Comparison of ENCODE assay signal across 15 cellular contexts in the genomic region with DNA sequence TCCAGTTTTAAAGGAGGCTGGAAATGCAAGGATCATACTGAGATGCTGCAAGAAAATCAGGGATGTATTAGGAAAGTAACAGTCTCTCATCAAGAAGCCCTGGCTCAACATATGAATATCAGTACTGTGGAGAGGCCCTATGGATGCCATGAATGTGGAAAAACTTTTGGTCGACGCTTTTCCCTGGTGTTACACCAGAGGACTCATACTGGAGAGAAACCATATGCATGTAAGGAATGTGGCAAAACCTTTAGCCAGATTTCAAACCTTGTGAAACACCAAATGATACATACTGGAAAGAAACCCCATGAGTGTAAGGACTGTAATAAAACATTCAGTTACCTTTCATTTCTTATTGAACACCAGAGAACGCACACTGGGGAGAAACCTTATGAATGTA. TPM values are rescaled to one million over a fixed set of nuclear protein-coding genes. Genes with fewer than 3 reads are reported as not detected.
DNase-seq lines count a peak whose midpoint lies in the region; ATAC-seq, FAIRE-seq and TF ChIP-seq lines count a peak whose summit lies in the region.
"Had no signal": no experiment of that assay in that cellular context is flagged by ENCODE, and none has a peak within 500 bp of the region (broad histone marks: within the 10 kb centered on the region; RNA-seq: fewer than 3 reads in every experiment).

No MANE protein-coding gene starts in this region.

- no peak for ATAC-seq in K562
- ATAC-seq: SK-N-SH treated with all-trans-retinoic acid at 6 μM for 48 hours had no signal

- H3K27me3 ChIP-seq in K562 (ENCODE audit: control insufficient read depth in 2 of 2, insufficient read depth in 2 of 2, low read length in 2 of 2) (no peaks in the 10 kb centered on the region), H7 (ENCODE audit: control insufficient read depth, insufficient read depth, low read length) (no peaks in the 10 kb centered on the region)

- no peaks in the 10 kb centered on the region for H4K20me1 ChIP-seq in K562 (replicated peaks; ENCODE audit: control insufficient read depth, insufficient read depth, low read length)

- H3K4me1 ChIP-seq in HEK293 (ENCODE audit: control insufficient read depth, insufficient read depth, low read length) (no peaks in the 10 kb centered on the region), K562 (replicated peaks in 1 of 2; ENCODE audit: control insufficient read depth in 2 of 2, insufficient read depth in 2 of 2, low read length in 2 of 2) (no peaks in the 10 kb centered on the region), kidney (ENCODE audit: control insufficient read depth in 1 of 2, insufficient read depth in 1 of 2, low read depth in 1 of 2, low read length in 2 of 2) (no peaks in the 10 kb centered on the region)

- H3K9ac ChIP-seq in K562 (ENCODE audit: insufficient read depth in 1 of 2, low read depth in 2 of 2, low read length in 2 of 2), result no peak overlapping the region
- H3K9ac ChIP-seq in kidney (ENCODE audit: low read length in 2 of 2), result no peak overlapping the region

- 77% methylated on average over 3 of the region's 3 CpGs for WGBS in K562 (ENCODE audit: insufficient coverage, low coverage, missing lambda C conversion rate)

- in situ Hi-C loops in ACHN (cut with HindIII; ENCODE audit: low pct_ligation_motif_present, low pct_unique_long_range_greater_than_20kb, low sequenced_read_pairs), result no loop called here
- in situ Hi-C loops in K562 (cut with MboI), result no loop called here

- no TSS peak for BruUV-seq in K562 (replicated peaks; lab: Mats Ljungman, UMichigan)

- no peaks in the 10 kb centered on the region for H3K9me1 ChIP-seq in K562 (ENCODE audit: control insufficient read depth, insufficient read depth, low read length)

- TF ChIP-seq EP300 in K562 (IDR thresholded peaks at IDR 0.05; ENCODE audit: low read length), result no peak

- DNase-seq in ACHN, result peak; percentile 18
- DNase-seq in K562 (ENCODE audit: extremely low read depth in 1 of 4, low spot score in 3 of 4), result no peak
- DNase-seq in kidney, result no peak
- DNase-seq in activated CD4-positive, alpha-beta T cell treated with anti-CD3 and anti-CD28 coated beads for 1 hour, result no peak
- DNase-seq in OCI-M2 (lab: John Stamatoyannopoulos, UW; ENCODE audit: unreplicated experiment), result no peak
- no peak for DNase-seq in SW480 (ENCODE audit: low spot score)
- DNase-seq in H7, result no peak
- DNase-seq: activated T-cell treated with anti-CD3 and anti-CD28 coated beads, Interleukin-2, amount 50 U/mL, for 1 hour; Calu3; H9; NCI-H2107 had no signal

- H3K4me2 ChIP-seq in K562 (ENCODE audit: insufficient read depth, low read length), result no peak overlapping the region

- no peak for TF ChIP-seq POLR2A in K562 (conservative IDR thresholded peaks at IDR 0.05)

- TF ChIP-seq CTCF in HEK293 (tag by site-specific recombination; IDR thresholded peaks at IDR 0.05) (no peak), K562 (IDR thresholded peaks at IDR 0.05 in 2 of 3, conservative IDR thresholded peaks at IDR 0.05 in 1 of 3; ENCODE audit: insufficient read depth in 2 of 3, low read depth in 1 of 3, low read length in 3 of 3) (no peak), kidney (IDR thresholded peaks at IDR 0.05; ENCODE audit: borderline replicate concordance, extremely low read depth, insufficient read depth) (no peak)

- CTCF ChIA-PET in HEK293 (lab: Yijun Ruan, JAX) (no interaction called here), K562 (lab: Yijun Ruan, JAX; ENCODE audit: low intra/inter-chr PET ratio) (no interaction called here)

- no peak overlapping the region for H3K4me3 ChIP-seq in HEK293 (ENCODE audit: low read depth, low read length)
- no peak overlapping the region for H3K4me3 ChIP-seq in K562
- H3K4me3 ChIP-seq in kidney (ENCODE audit: low read length in 2 of 2), result peak overlapping the region; percentile 0 to 31
- H3K4me3 ChIP-seq in H7 (ENCODE audit: insufficient read depth, low read depth, low read length), result no peak overlapping the region

- no peak overlapping the region for H2AFZ ChIP-seq in K562 (ENCODE audit: low read depth, low read length)

- no peaks in the 10 kb centered on the region for H3K79me2 ChIP-seq in K562 (ENCODE audit: control insufficient read depth, insufficient read depth, low read length)

- H3K27ac ChIP-seq in HEK293 (ENCODE audit: extremely low read depth, low read depth, low read length) (no peak overlapping the region), K562 (ENCODE audit: extremely low read depth, low read depth, low read length) (no peak overlapping the region), kidney (ENCODE audit: low read depth in 2 of 2, low read length in 2 of 2) (no peak overlapping the region)

- H3K9me3 ChIP-seq in HEK293 (ENCODE audit: control insufficient read depth, insufficient read depth, low read depth, low read length) (peaks cover 3% of the 10 kb centered on the region), K562 (replicated peaks; ENCODE audit: control insufficient read depth, insufficient read depth, low read depth, low read length) (peaks cover 33% of the 10 kb centered on the region), kidney (ENCODE audit: control insufficient read depth in 1 of 2, low read length in 2 of 2) (peaks cover 70 to 94% of the 10 kb centered on the region in 2 donors)

- FAIRE-seq in K562 (lab: Jason Lieb, UNC) (no peak), kidney (lab: Jason Lieb, UNC) (no peak)
- FAIRE-seq: endometrium, RCC 7860 had no signal

- H3K36me3 ChIP-seq in HEK293 (ENCODE audit: control insufficient read depth in 2 of 2, insufficient read depth in 1 of 2, low read length in 2 of 2) (peaks cover 12 to 57% of the 10 kb centered on the region in 2 experiments), K562 (ENCODE audit: control insufficient read depth, insufficient read depth, low read length) (peaks cover 15% of the 10 kb centered on the region; the same call in 2 of the 3 replicates), kidney (ENCODE audit: control insufficient read depth in 1 of 2, insufficient read depth in 2 of 2, low read length in 2 of 2) (peaks cover 26 to 60% of the 10 kb centered on the region in 2 donors), H7 (replicated peaks; ENCODE audit: control insufficient read depth, insufficient read depth, low read length) (peaks cover 15% of the 10 kb centered on the region)

- TF ChIP-seq RAD21 in K562 (CRISPR knock-in tag; conservative IDR thresholded peaks at IDR 0.05 in 1 of 2, IDR thresholded peaks at IDR 0.05 in 1 of 2), result no peak

- POLR2A ChIA-PET in HEK293 (lab: Yijun Ruan, JAX), result no interaction called here
- POLR2A ChIA-PET in K562 (lab: Yijun Ruan, JAX), result no interaction called here

- intact Hi-C loops in K562 (cut with micrococcal nuclease), result no loop called here
- intact Hi-C loops in kidney (cut with DNase I), result loop anchor here (5.0 kb wide), 1 partner anchor 53 kb away; no protein-coding TSS in a partner anchor

RNA-seq across cellular contexts. Expression of a gene that starts 24.5 kb away (rescaled TPM):
- total RNA-seq in K562 (2011; cell fraction: chromatin; rRNA removed; ENCODE audit: low replicate concordance), result 2.8 and 10.0 TPM in 2 replicates
- total RNA-seq in K562 (2011; cell fraction: nucleolus; rRNA removed), result 1.7 and 2.5 TPM in 2 replicates
- total RNA-seq in K562 (2011; cell fraction: nucleoplasm; rRNA removed), result 5.2 and 11.8 TPM in 2 replicates
- total RNA-seq in K562 (2014; rRNA removed) (0.94 and 0.95 TPM in 2 replicates), K562 (2014; rRNA removed; fragmentation: Illumina TruSeq; extraction: Trizol) (2.0 and 2.3 TPM in 2 replicates), K562 (2015; rRNA removed; fragmentation: Illumina TruSeq; extraction: Trizol) (1.7 and 1.8 TPM in 2 replicates), K562 (2021) (1.2 and 1.3 TPM in 2 replicates), kidney (3.1 TPM)
- polyA plus RNA-seq in K562 (2011; rRNA removed) (1.5 and 2.0 TPM in 2 replicates), K562 (2014; fragmentation: Illumina TruSeq; extraction: Trizol) (1.1 and 1.3 TPM in 2 replicates), K562 (2014; fragmentation: Nextera tagmentation; extraction: Ambion mirVana) (under 1 TPM; 0.41 to 0.53 TPM), K562 (2014; rRNA removed) (1.3 and 1.5 TPM in 2 replicates), kidney (ENCODE audit: insufficient read depth, low read depth, low replicate concordance) (0.39 TPM)
- 0.31 and 0.68 TPM in 2 replicates for polyA plus RNA-seq in K562 (2011; cell fraction: cytosol; rRNA removed)
- 2.3 and 3.1 TPM in 2 replicates for polyA plus RNA-seq in K562 (2011; cell fraction: nucleus; rRNA removed)
- polyA plus RNA-seq in K562 (2012), result 0.55 and 0.82 TPM in 2 replicates
- polyA minus RNA-seq in K562 (2011; rRNA and poly(A)+ RNA removed), result 2.6 and 2.8 TPM in 2 replicates
- polyA minus RNA-seq in K562 (2011; cell fraction: cytosol; rRNA and poly(A)+ RNA removed), result 0.55 and 0.57 TPM in 2 replicates
- 2.7 and 3.2 TPM in 2 replicates for polyA minus RNA-seq in K562 (2011; cell fraction: nucleus; rRNA and poly(A)+ RNA removed)
- total RNA-seq in H7 (2014; rRNA removed; shearing (Covaris generic)), result 0.55 and 0.96 TPM in 2 replicates

RNA-seq across cellular contexts. Expression of a gene that starts 24.8 kb away (rescaled TPM):
- total RNA-seq in K562 (2011; cell fraction: chromatin; rRNA removed; ENCODE audit: low replicate concordance), result 19.8 and 36.9 TPM in 2 replicates
- 16.5 and 17.5 TPM in 2 replicates for total RNA-seq in K562 (2011; cell fraction: nucleolus; rRNA removed)
- 31.3 and 34.2 TPM in 2 replicates for total RNA-seq in K562 (2011; cell fraction: nucleoplasm; rRNA removed)
- 2.1 and 5.8 TPM in 2 replicates for total RNA-seq in K562 (2014; rRNA removed)
- total RNA-seq in K562 (2014; rRNA removed; fragmentation: Illumina TruSeq; extraction: Trizol), result 5.0 TPM in 2 replicates
- 4.4 and 4.6 TPM in 2 replicates for total RNA-seq in K562 (2015; rRNA removed; fragmentation: Illumina TruSeq; extraction: Trizol)
- 4.3 and 5.0 TPM in 2 replicates for total RNA-seq in K562 (2021)
- polyA plus RNA-seq in K562 (2011; rRNA removed), result 4.5 and 4.9 TPM in 2 replicates
- 3.0 and 4.9 TPM in 2 replicates for polyA plus RNA-seq in K562 (2011; cell fraction: cytosol; rRNA removed)
- polyA plus RNA-seq in K562 (2011; cell fraction: nucleus; rRNA removed), result 9.3 and 13.1 TPM in 2 replicates
- 3.2 and 4.2 TPM in 2 replicates for polyA plus RNA-seq in K562 (2012)
- polyA plus RNA-seq in K562 (2014; fragmentation: Illumina TruSeq; extraction: Trizol), result 3.5 and 5.8 TPM in 2 replicates
- 1 to 10 TPM; 4.8 to 5.2 TPM for polyA plus RNA-seq in K562 (2014; fragmentation: Nextera tagmentation; extraction: Ambion mirVana)
- polyA plus RNA-seq in K562 (2014; rRNA removed), result 2.1 and 4.1 TPM in 2 replicates
- 15.5 and 16.6 TPM in 2 replicates for polyA minus RNA-seq in K562 (2011; rRNA and poly(A)+ RNA removed)
- polyA minus RNA-seq in K562 (2011; cell fraction: cytosol; rRNA and poly(A)+ RNA removed), result 3.4 and 7.4 TPM in 2 replicates
- 17.3 and 21.0 TPM in 2 replicates for polyA minus RNA-seq in K562 (2011; cell fraction: nucleus; rRNA and poly(A)+ RNA removed)
- total RNA-seq in kidney, result 15.1 TPM
- 4.6 TPM for polyA plus RNA-seq in kidney (ENCODE audit: insufficient read depth, low read depth, low replicate concordance)
- total RNA-seq in H7 (2014; rRNA removed; shearing (Covaris generic)), result 2.2 and 5.6 TPM in 2 replicates

RNA-seq across cellular contexts. Expression of a gene that starts 24.9 kb away (rescaled TPM):
- total RNA-seq in K562 (2011; cell fraction: chromatin; rRNA removed; ENCODE audit: low replicate concordance), result 21.0 and 27.2 TPM in 2 replicates
- 13.0 and 14.2 TPM in 2 replicates for total RNA-seq in K562 (2011; cell fraction: nucleolus; rRNA removed)
- 20.3 and 33.6 TPM in 2 replicates for total RNA-seq in K562 (2011; cell fraction: nucleoplasm; rRNA removed)
- total RNA-seq in K562 (2014; rRNA removed), result 10.9 and 12.8 TPM in 2 replicates
- total RNA-seq in K562 (2014; rRNA removed; fragmentation: Illumina TruSeq; extraction: Trizol), result 6.8 and 8.4 TPM in 2 replicates
- total RNA-seq in K562 (2015; rRNA removed; fragmentation: Illumina TruSeq; extraction: Trizol), result 6.7 and 7.2 TPM in 2 replicates
- 4.0 and 4.9 TPM in 2 replicates for total RNA-seq in K562 (2021)
- polyA plus RNA-seq in K562 (2011; rRNA removed), result 6.4 and 7.8 TPM in 2 replicates
- 3.2 and 3.6 TPM in 2 replicates for polyA plus RNA-seq in K562 (2011; cell fraction: cytosol; rRNA removed)
- 6.8 and 8.6 TPM in 2 replicates for polyA plus RNA-seq in K562 (2011; cell fraction: nucleus; rRNA removed)
- polyA plus RNA-seq in K562 (2012), result 5.6 and 8.1 TPM in 2 replicates
- polyA plus RNA-seq in K562 (2014; fragmentation: Illumina TruSeq; extraction: Trizol), result 5.3 and 6.1 TPM in 2 replicates
- polyA plus RNA-seq in K562 (2014; fragmentation: Nextera tagmentation; extraction: Ambion mirVana), result 1 to 10 TPM; 1.6 to 3.4 TPM
- polyA plus RNA-seq in K562 (2014; rRNA removed), result 4.3 and 4.5 TPM in 2 replicates
- polyA minus RNA-seq in K562 (2011; rRNA and poly(A)+ RNA removed), result 9.4 and 11.5 TPM in 2 replicates
- 3.5 and 4.3 TPM in 2 replicates for polyA minus RNA-seq in K562 (2011; cell fraction: cytosol; rRNA and poly(A)+ RNA removed)
- polyA minus RNA-seq in K562 (2011; cell fraction: nucleus; rRNA and poly(A)+ RNA removed), result 12.7 and 16.4 TPM in 2 replicates
- 20.4 TPM for total RNA-seq in kidney
- polyA plus RNA-seq in kidney (ENCODE audit: insufficient read depth, low read depth, low replicate concordance), result 14.1 TPM
- total RNA-seq in H7 (2014; rRNA removed; shearing (Covaris generic)), result 13.4 and 15.1 TPM in 2 replicates

Comparison
In these comparisons a context has a peak if more than half of its experiments do, and no peak if none do; other contexts are left out.
1. H3K4me3 ChIP-seq: peak in kidney (2 of 2); none in HEK293 (single experiment), K562 (single experiment) and H7 (single experiment).